Comparison of ENCODE assay signal across 23 cellular contexts in genomic region chr15:90225047-90225446, GRCh38. TPM values are rescaled to one million over a fixed set of nuclear protein-coding genes. Genes with fewer than 3 reads are reported as not detected.
"Had no signal": no experiment of that assay in that cellular context is flagged by ENCODE, and none has a peak within 500 bp of the region (broad histone marks: within the 10 kb centered on the region; RNA-seq: fewer than 3 reads in every experiment).

No MANE protein-coding gene starts in this region.

- H3K36me3 ChIP-seq: breast epithelium, SJCRH30 had no signal

- H3K4me2 ChIP-seq: PC-9, SK-N-SH had no signal

- DNase-seq: activated CD4-positive, alpha-beta T cell treated with anti-CD3 and anti-CD28 coated beads for 36 hours; activated CD4-positive, alpha-beta T cell treated with anti-CD3 and anti-CD28 coated beads, Interleukin-2, amount 10 ng/mL, durations not matched to agents 7 days and 5 days; activated CD4-positive, alpha-beta T cell treated with anti-CD3 and anti-CD28 coated beads, Interleukin-2, amount 50 U/mL, for 48 hours; activated CD8-positive, alpha-beta T cell treated with anti-CD3 and anti-CD28 coated beads, Interleukin-2, amount 10 ng/mL, durations not matched to agents 7 days and 5 days; activated gamma-delta T cell treated with Interleukin-2 at 50 U/mL for 16 hours; activated naive CD4-positive, alpha-beta T cell treated with anti-CD3 and anti-CD28 coated beads for 36 hours; activated T-cell treated with anti-CD3 and anti-CD28 coated beads for 4 hours; activated T-cell treated with anti-CD3 and anti-CD28 coated beads, Interleukin-2, amount 50 U/mL, for 4 hours; adrenal gland; body of pancreas; MM.1S; NCI-H187; NCI-H2029 treated with DMSO at 0.1 percent for 48 hours; NCI-H2107; NCI-H526; NK-92 treated with Interleukin-12 subunit alpha and Interleukin-12 subunit beta, amount 100 ng/mL, for 24 hours; PC-9; SHP77; SJCRH30; SK-N-SH had no signal

- H3K4me3 ChIP-seq: adrenal gland, body of pancreas, breast epithelium, PC-9, SJCRH30 had no signal

- H3K27ac ChIP-seq: breast epithelium, PC-9, SJCRH30 had no signal

- H2AFZ ChIP-seq: PC-9 had no signal

- H3K9me2 ChIP-seq: SK-N-SH had no signal

- H3K4me1 ChIP-seq: SJCRH30 had no signal

- H3K9me3 ChIP-seq: adrenal gland, body of pancreas, breast epithelium, SJCRH30, SK-N-SH had no signal

RNA-seq across cellular contexts. Expression of gene TTLL13, which starts 24.3 kb away (rescaled TPM):
- total RNA-seq: astrocyte, body of pancreas, LHCN-M2, SJCRH30 had no signal
